8 cellular contexts compared by ENCODE assay signal in genomic region chr22:38871360-38872171, GRCh38. TPM values are rescaled to one million over a fixed set of nuclear protein-coding genes. Genes with fewer than 3 reads are reported as not detected.
A peak's percentile ranks its signal among the peaks of the same experiment; 100 is the strongest.
DNase-seq lines count a peak whose midpoint lies in the region; ATAC-seq, FAIRE-seq and TF ChIP-seq lines count a peak whose summit lies in the region.

No MANE protein-coding gene starts in this region.

- H3K4me1 ChIP-seq in aorta (ENCODE audit: control insufficient read depth in 1 of 2, insufficient read depth in 2 of 2, low read length in 2 of 2), result no peaks in the 10 kb centered on the region

- peak overlapping the region; percentile 83 for H3K27ac Mint-ChIP-seq in activated CD4-positive, alpha-beta memory T cell treated with anti-CD3 and anti-CD28 coated beads, Interleukin-2, amount 10 ng/mL, durations not matched to agents 7 days and 5 days
- H3K27ac Mint-ChIP-seq in naive B cell, result peak overlapping the region; percentile 33 to 90 (median 74)

- no peaks in the 10 kb centered on the region for H3K9me3 Mint-ChIP-seq in activated CD4-positive, alpha-beta memory T cell treated with anti-CD3 and anti-CD28 coated beads, Interleukin-2, amount 10 ng/mL, durations not matched to agents 7 days and 5 days
- H3K9me3 Mint-ChIP-seq in naive B cell, result no peaks in the 10 kb centered on the region

- no peak for FAIRE-seq in GM19239 (lab: Jason Lieb, UNC)

- peaks cover 53% of the 10 kb centered on the region for H3K4me1 Mint-ChIP-seq in activated CD4-positive, alpha-beta memory T cell treated with anti-CD3 and anti-CD28 coated beads, Interleukin-2, amount 10 ng/mL, durations not matched to agents 7 days and 5 days
- H3K4me1 Mint-ChIP-seq in naive B cell, result peaks cover 28 to 38% (median 37%) of the 10 kb centered on the region in 3 donors

- H3K4me3 ChIP-seq in aorta (ENCODE audit: low read length in 2 of 2), result peak overlapping the region; percentile 91 to 94

- ATAC-seq in GM18861 (IDR thresholded peaks at IDR 0.05; ENCODE audit: unreplicated experiment), result peak; percentile 14
- ATAC-seq in HG03108 (IDR thresholded peaks at IDR 0.05; ENCODE audit: unreplicated experiment), result peak; percentile 16
- peak; percentile 2 to 5 for ATAC-seq in naive B cell (ENCODE audit: low read depth in 2 of 2)
- no peak for ATAC-seq in aorta (ENCODE audit: low FRiP score)

- POLR2A ChIA-PET in activated CD4-positive, alpha-beta memory T cell treated with anti-CD3 and anti-CD28 coated beads, Interleukin-2, amount 10 ng/mL, durations not matched to agents 7 days and 5 days (lab: Charles Lee), result interaction anchor here (0.7 to 5.6 kb wide), 18 partner anchors 29 to 447 kb away, joined by 3 to 51 read pairs (median 4); partner anchors contain the start of genes APOBEC3B, APOBEC3C and RPL3

- H3K36me3 Mint-ChIP-seq in activated CD4-positive, alpha-beta memory T cell treated with anti-CD3 and anti-CD28 coated beads, Interleukin-2, amount 10 ng/mL, durations not matched to agents 7 days and 5 days (ENCODE audit: low read depth), result peaks cover 29% of the 10 kb centered on the region
- no peaks in the 10 kb centered on the region for H3K36me3 Mint-ChIP-seq in naive B cell

- CTCF ChIA-PET in activated CD4-positive, alpha-beta memory T cell treated with anti-CD3 and anti-CD28 coated beads, Interleukin-2, amount 10 ng/mL, durations not matched to agents 7 days and 5 days (lab: Charles Lee), result interaction anchor here (0.8 to 4.7 kb wide), 9 partner anchors 77 to 446 kb away, joined by 3 to 141 read pairs (median 5); partner anchors contain the start of gene GTPBP1

- DNase-seq in activated CD4-positive, alpha-beta memory T cell treated with anti-CD3 and anti-CD28 coated beads, Interleukin-2, amount 10 ng/mL, durations not matched to agents 7 days and 5 days, result peak; percentile 39
- DNase-seq in erythroblast (lab: John Stamatoyannopoulos, UW), result peak; percentile 54 to 67
- DNase-seq in naive B cell, result peak; percentile 26
- DNase-seq in aorta, result peak in 1 of 2 donors; percentile 82
- DNase-seq in GM19239 (ENCODE audit: insufficient read length, low spot score), result no peak
- DNase-seq in SHP77 (lab: John Stamatoyannopoulos, UW), result no peak

- peak overlapping the region; percentile 22 to 50 for H3K27ac ChIP-seq in aorta (ENCODE audit: low read depth in 1 of 2, low read length in 2 of 2)

- TF ChIP-seq POLR2A in erythroblast (IDR thresholded peaks at IDR 0.05; ENCODE audit: low read length), result no peak

- H3K9me3 ChIP-seq in aorta (ENCODE audit: control insufficient read depth, low read length), result no peaks in the 10 kb centered on the region

- peak overlapping the region; percentile 92 for H3K4me3 Mint-ChIP-seq in activated CD4-positive, alpha-beta memory T cell treated with anti-CD3 and anti-CD28 coated beads, Interleukin-2, amount 10 ng/mL, durations not matched to agents 7 days and 5 days
- H3K4me3 Mint-ChIP-seq in naive B cell, result peak overlapping the region; percentile 79 to 95 (median 94)

- WGBS in aorta, 2 donors, result 0 to 1% methylated on average over 35 to 77 of the region's 77 CpGs

- H3K36me3 ChIP-seq in aorta (ENCODE audit: control insufficient read depth in 1 of 2, insufficient read depth in 2 of 2, low read length in 1 of 2), result no peaks in the 10 kb centered on the region

- H3K27me3 ChIP-seq in aorta (ENCODE audit: control insufficient read depth in 1 of 2, insufficient read depth in 2 of 2, low read length in 1 of 2), result no peaks in the 10 kb centered on the region

- peaks cover 13% of the 10 kb centered on the region for H3K27me3 Mint-ChIP-seq in activated CD4-positive, alpha-beta memory T cell treated with anti-CD3 and anti-CD28 coated beads, Interleukin-2, amount 10 ng/mL, durations not matched to agents 7 days and 5 days
- peaks cover 13 to 17% (median 17%) of the 10 kb centered on the region in 3 donors for H3K27me3 Mint-ChIP-seq in naive B cell

- intact Hi-C loops in aorta (cut with DNase I), result loop anchor here (2.0 to 10.0 kb wide), 6 partner anchors 55 to 443 kb away; partner anchors contain the start of gene RPL3 (in 2 of the 2)

RNA-seq across cellular contexts. Expression of gene CBX6, which starts 0.5 kb away (rescaled TPM):
- 10 to 100 TPM; 76.5 TPM for total RNA-seq in activated CD4-positive, alpha-beta memory T cell treated with anti-CD3 and anti-CD28 coated beads, Interleukin-2, amount 10 ng/mL, durations not matched to agents 7 days and 5 days
- polyA plus RNA-seq in naive B cell (ENCODE audit: low read depth in 6 of 6) (1 to 10 TPM; 1.1 to 5.0 (median 3.7) TPM), aorta (10 to 100 TPM; 17.5 to 38.9 TPM)
- 100 to 1,000 TPM in 1 of 2 donors, 10 to 100 TPM in 1; 97.2 to 104 TPM for total RNA-seq in aorta

RNA-seq across cellular contexts. Expression of gene NPTXR, which starts 27.7 kb away (rescaled TPM):
- 1 to 10 TPM in 1 of 2 experiments, under 1 TPM in 1; 0.91 to 1.3 TPM for total RNA-seq in activated CD4-positive, alpha-beta memory T cell treated with anti-CD3 and anti-CD28 coated beads, Interleukin-2, amount 10 ng/mL, durations not matched to agents 7 days and 5 days
- under 1 TPM in 3 of 6 donors, not detected in 3; 0.05 to 0.17 (median 0.11) TPM for polyA plus RNA-seq in naive B cell (ENCODE audit: low read depth in 6 of 6)
- 10 to 100 TPM; 16.5 to 21.9 TPM for total RNA-seq in aorta
- polyA plus RNA-seq in aorta, result 10 to 100 TPM in 1 of 2 donors, 1 to 10 TPM in 1; 6.1 to 11.3 TPM

Comparison
In these comparisons a context has a peak if more than half of its experiments do, and no peak if none do; other contexts are left out.
1. DNase-seq: peak in activated CD4-positive, alpha-beta memory T cell treated with anti-CD3 and anti-CD28 coated beads, Interleukin-2, amount 10 ng/mL, durations not matched to agents 7 days and 5 days (single experiment), erythroblast (2 of 2) and naive B cell (single experiment); none in GM19239 (single experiment) and SHP77 (0 of 2).
2. RNA of gene NPTXR, which starts 27.7 kb away (total RNA-seq): 16.5 to 21.9 TPM in aorta; 0.91 to 1.3 TPM in activated CD4-positive, alpha-beta memory T cell treated with anti-CD3 and anti-CD28 coated beads, Interleukin-2, amount 10 ng/mL, durations not matched to agents 7 days and 5 days; every median in the first group is over 4 times any median in the second.